ENCODE assay signal across 1 cellular context in genomic region chr16:11481987-11482386, GRCh38.
TF ChIP-seq lines count a peak whose summit lies in the region.

No MANE protein-coding gene starts in this region.

TF ChIP-seq in GM23338, 12 proteins besides CTCF, POLR2A, EP300 and RAD21 (continued from another document):
- TF ChIP-seq ETS1 (IDR thresholded peaks at IDR 0.05) (no peak), JUNB (IDR thresholded peaks at IDR 0.05; ENCODE audit: unreplicated experiment) (no peak), EZH2 (IDR thresholded peaks at IDR 0.05; ENCODE audit: low read depth, unreplicated experiment) (no peak), CREB1 (CRISPR knock-in tag; IDR thresholded peaks at IDR 0.05; ENCODE audit: low read depth) (no peak), EZH2phosphoT487 (IDR thresholded peaks at IDR 0.05; ENCODE audit: unreplicated experiment) (no peak), POLR2AphosphoS5 (IDR thresholded peaks at IDR 0.05; ENCODE audit: low read depth) (no peak)
- TF ChIP-seq, protein P1, sequence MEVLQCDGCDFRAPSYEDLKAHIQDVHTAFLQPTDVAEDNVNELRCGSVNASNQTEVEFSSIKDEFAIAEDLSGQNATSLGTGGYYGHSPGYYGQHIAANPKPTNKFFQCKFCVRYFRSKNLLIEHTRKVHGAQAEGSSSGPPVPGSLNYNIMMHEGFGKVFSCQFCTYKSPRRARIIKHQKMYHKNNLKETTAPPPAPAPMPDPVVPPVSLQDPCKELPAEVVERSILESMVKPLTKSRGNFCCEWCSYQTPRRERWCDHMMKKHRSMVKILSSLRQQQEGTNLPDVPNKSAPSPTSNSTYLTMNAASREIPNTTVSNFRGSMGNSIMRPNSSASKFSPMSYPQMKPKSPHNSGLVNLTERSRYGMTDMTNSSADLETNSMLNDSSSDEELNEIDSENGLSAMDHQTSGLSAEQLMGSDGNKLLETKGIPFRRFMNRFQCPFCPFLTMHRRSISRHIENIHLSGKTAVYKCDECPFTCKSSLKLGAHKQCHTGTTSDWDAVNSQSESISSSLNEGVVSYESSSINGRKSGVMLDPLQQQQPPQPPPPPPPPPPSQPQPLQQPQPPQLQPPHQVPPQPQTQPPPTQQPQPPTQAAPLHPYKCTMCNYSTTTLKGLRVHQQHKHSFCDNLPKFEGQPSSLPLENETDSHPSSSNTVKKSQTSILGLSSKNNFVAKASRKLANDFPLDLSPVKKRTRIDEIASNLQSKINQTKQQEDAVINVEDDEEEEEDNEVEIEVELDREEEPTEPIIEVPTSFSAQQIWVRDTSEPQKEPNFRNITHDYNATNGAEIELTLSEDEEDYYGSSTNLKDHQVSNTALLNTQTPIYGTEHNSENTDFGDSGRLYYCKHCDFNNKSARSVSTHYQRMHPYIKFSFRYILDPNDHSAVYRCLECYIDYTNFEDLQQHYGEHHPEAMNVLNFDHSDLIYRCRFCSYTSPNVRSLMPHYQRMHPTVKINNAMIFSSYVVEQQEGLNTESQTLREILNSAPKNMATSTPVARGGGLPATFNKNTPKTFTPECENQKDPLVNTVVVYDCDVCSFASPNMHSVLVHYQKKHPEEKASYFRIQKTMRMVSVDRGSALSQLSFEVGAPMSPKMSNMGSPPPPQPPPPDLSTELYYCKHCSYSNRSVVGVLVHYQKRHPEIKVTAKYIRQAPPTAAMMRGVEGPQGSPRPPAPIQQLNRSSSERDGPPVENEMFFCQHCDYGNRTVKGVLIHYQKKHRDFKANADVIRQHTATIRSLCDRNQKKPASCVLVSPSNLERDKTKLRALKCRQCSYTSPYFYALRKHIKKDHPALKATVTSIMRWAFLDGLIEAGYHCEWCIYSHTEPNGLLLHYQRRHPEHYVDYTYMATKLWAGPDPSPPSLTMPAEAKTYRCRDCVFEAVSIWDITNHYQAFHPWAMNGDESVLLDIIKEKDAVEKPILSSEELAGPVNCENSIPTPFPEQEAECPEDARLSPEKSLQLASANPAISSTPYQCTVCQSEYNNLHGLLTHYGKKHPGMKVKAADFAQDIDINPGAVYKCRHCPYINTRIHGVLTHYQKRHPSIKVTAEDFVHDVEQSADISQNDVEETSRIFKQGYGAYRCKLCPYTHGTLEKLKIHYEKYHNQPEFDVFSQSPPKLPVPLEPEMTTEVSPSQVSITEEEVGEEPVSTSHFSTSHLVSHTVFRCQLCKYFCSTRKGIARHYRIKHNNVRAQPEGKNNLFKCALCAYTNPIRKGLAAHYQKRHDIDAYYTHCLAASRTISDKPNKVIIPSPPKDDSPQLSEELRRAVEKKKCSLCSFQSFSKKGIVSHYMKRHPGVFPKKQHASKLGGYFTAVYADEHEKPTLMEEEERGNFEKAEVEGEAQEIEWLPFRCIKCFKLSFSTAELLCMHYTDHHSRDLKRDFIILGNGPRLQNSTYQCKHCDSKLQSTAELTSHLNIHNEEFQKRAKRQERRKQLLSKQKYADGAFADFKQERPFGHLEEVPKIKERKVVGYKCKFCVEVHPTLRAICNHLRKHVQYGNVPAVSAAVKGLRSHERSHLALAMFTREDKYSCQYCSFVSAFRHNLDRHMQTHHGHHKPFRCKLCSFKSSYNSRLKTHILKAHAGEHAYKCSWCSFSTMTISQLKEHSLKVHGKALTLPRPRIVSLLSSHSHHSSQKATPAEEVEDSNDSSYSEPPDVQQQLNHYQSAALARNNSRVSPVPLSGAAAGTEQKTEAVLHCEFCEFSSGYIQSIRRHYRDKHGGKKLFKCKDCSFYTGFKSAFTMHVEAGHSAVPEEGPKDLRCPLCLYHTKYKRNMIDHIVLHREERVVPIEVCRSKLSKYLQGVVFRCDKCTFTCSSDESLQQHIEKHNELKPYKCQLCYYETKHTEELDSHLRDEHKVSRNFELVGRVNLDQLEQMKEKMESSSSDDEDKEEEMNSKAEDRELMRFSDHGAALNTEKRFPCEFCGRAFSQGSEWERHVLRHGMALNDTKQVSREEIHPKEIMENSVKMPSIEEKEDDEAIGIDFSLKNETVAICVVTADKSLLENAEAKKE (CRISPR knock-in tag; IDR thresholded peaks at IDR 0.05): no peak
